Comparison of ENCODE assay signal across 10 cellular contexts in the genomic region with DNA sequence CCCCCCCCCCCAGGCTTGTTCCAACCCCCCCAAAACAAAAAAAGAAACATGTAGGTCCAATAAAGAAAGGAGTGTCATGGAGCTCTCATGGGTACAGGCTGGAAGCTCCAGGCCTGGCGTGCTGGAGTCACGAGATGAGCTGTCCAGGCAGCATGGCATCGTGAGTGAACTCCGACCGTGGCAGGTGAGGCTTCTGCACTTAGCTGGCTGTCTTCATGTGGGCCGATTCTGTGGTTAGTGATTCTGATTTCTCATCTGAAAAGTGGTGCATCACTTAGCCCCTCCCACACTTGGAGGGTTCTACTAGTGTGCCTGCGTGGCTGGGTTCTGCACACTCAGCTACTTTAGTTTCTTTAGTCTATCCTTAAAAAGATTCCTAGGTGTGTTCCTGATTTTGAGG.
DNase-seq lines count a peak whose midpoint lies in the region; ATAC-seq and TF ChIP-seq lines count a peak whose summit lies in the region.
"Had no signal": no experiment of that assay in that cellular context is flagged by ENCODE, and none has a peak within 500 bp of the region (broad histone marks: within the 10 kb centered on the region; RNA-seq: fewer than 3 reads in every experiment).

No MANE protein-coding gene starts in this region.

- no peak for TF ChIP-seq CTCF in OCI-LY1 (IDR thresholded peaks at IDR 0.05; ENCODE audit: low read length)

- H3K79me2 ChIP-seq in OCI-LY1 (ENCODE audit: insufficient read depth, low read length): peaks cover 51% of the 10 kb centered on the region
- H3K79me2 ChIP-seq in trophoblast cell (ENCODE audit: control insufficient read depth, insufficient read depth, low read length, poor library complexity): no peaks in the 10 kb centered on the region

- H3K27me3 Mint-ChIP-seq in activated naive CD4-positive, alpha-beta T cell treated with anti-CD3 and anti-CD28 coated beads, Interleukin-2, amount 10 ng/mL, durations not matched to agents 7 days and 5 days: peaks cover 4% of the 10 kb centered on the region

- H3K27ac ChIP-seq in OCI-LY1 (ENCODE audit: low read depth, low read length, poor library complexity, severe bottlenecking) (peak overlapping the region; percentile 28), trophoblast cell (ENCODE audit: low read depth, low read length) (no peak overlapping the region)

- H3K79me1 ChIP-seq in trophoblast cell (ENCODE audit: low read length): no peaks in the 10 kb centered on the region

- peaks cover 63% of the 10 kb centered on the region for H3K4me1 Mint-ChIP-seq in activated naive CD4-positive, alpha-beta T cell treated with anti-CD3 and anti-CD28 coated beads, Interleukin-2, amount 10 ng/mL, durations not matched to agents 7 days and 5 days

- H2AFZ ChIP-seq in OCI-LY1 (ENCODE audit: low read length) (no peak overlapping the region), trophoblast cell (ENCODE audit: insufficient read depth, low read length, poor library complexity) (no peak overlapping the region)

- H3K4me2 ChIP-seq in OCI-LY1 (ENCODE audit: low read length): peak overlapping the region; percentile 11; the same call in 1 of the 2 replicates
- no peak overlapping the region for H3K4me2 ChIP-seq in trophoblast cell (ENCODE audit: low read length)

- no peak overlapping the region for H2BK12ac ChIP-seq in trophoblast cell (ENCODE audit: low read length)

- H4K20me1 ChIP-seq in OCI-LY1 (ENCODE audit: insufficient read depth, low read length): no peaks in the 10 kb centered on the region

- no peak overlapping the region for H4K8ac ChIP-seq in trophoblast cell (ENCODE audit: low read depth, low read length)

- no peak overlapping the region for H4K12ac ChIP-seq in trophoblast cell (ENCODE audit: low read depth, low read length)

- H3K36me3 Mint-ChIP-seq in activated naive CD4-positive, alpha-beta T cell treated with anti-CD3 and anti-CD28 coated beads, Interleukin-2, amount 10 ng/mL, durations not matched to agents 7 days and 5 days: peaks cover 26% of the 10 kb centered on the region

- no peak overlapping the region for H3K27ac Mint-ChIP-seq in activated naive CD4-positive, alpha-beta T cell treated with anti-CD3 and anti-CD28 coated beads, Interleukin-2, amount 10 ng/mL, durations not matched to agents 7 days and 5 days

- no CpG with 5 or more reads among the region's 7 CpGs for WGBS in trophoblast cell (ENCODE audit: extremely low coverage, insufficient coverage, insufficient read length)

- no peaks in the 10 kb centered on the region for H3F3A ChIP-seq in OCI-LY1 (ENCODE audit: insufficient read depth, low read length)

- CTCF ChIA-PET in activated naive CD4-positive, alpha-beta T cell treated with anti-CD3 and anti-CD28 coated beads, Interleukin-2, amount 10 ng/mL, durations not matched to agents 7 days and 5 days (lab: Charles Lee): interaction anchor here (0.7 to 1.9 kb wide), 5 partner anchors 9 to 284 kb away, joined by 3 to 6 read pairs (median 3); no protein-coding TSS in a partner anchor

- H2BK5ac ChIP-seq in trophoblast cell (ENCODE audit: low read depth, low read length, poor library complexity): no peak overlapping the region

- peak; percentile 58 for ATAC-seq in GM21367 (IDR thresholded peaks at IDR 0.05; ENCODE audit: unreplicated experiment)

- H3K4me3 ChIP-seq in OCI-LY1 (ENCODE audit: low read depth, low read length, poor library complexity, severe bottlenecking) (no peak overlapping the region), trophoblast cell (ENCODE audit: low read depth, low read length) (no peak overlapping the region)
- H3K4me3 ChIP-seq: tibial nerve had no signal

- H3K14ac ChIP-seq in trophoblast cell (ENCODE audit: low read length): no peak overlapping the region

- peak; percentile 55 for DNase-seq in activated naive CD4-positive, alpha-beta T cell treated with anti-CD3 and anti-CD28 coated beads, Interleukin-2, amount 10 ng/mL, durations not matched to agents 7 days and 5 days
- DNase-seq in stimulated activated CD8-positive, alpha-beta memory T cell treated with anti-CD3 and anti-CD28 coated beads, Interleukin-12 subunit alpha, Interleukin-12 subunit beta, amount 100 ng/mL, for 4 hours (ENCODE audit: low read depth): peak; percentile 33
- DNase-seq in amygdala (lab: John Stamatoyannopoulos, UW) (no peak), trophoblast cell (no peak), Ammon's horn (ENCODE audit: low spot score) (no peak), hypothalamus (lab: John Stamatoyannopoulos, UW) (no peak)
- DNase-seq: NCI-H446 had no signal

- peaks cover 4% of the 10 kb centered on the region for H3K9me3 Mint-ChIP-seq in activated naive CD4-positive, alpha-beta T cell treated with anti-CD3 and anti-CD28 coated beads, Interleukin-2, amount 10 ng/mL, durations not matched to agents 7 days and 5 days

- H3K23ac ChIP-seq in trophoblast cell (ENCODE audit: low read length): no peak overlapping the region

- H3K4me1 ChIP-seq in OCI-LY1 (ENCODE audit: insufficient read depth, low read length, severe bottlenecking): peaks cover 64% of the 10 kb centered on the region
- H3K4me1 ChIP-seq in trophoblast cell (ENCODE audit: control insufficient read depth in 1 of 2, insufficient read depth in 2 of 2, low read length in 2 of 2): peaks cover 3 to 6% of the 10 kb centered on the region in 2 experiments

- no peak overlapping the region for H2BK120ac ChIP-seq in trophoblast cell (ENCODE audit: insufficient read depth, low read length, poor library complexity)

- H3K4me3 Mint-ChIP-seq in activated naive CD4-positive, alpha-beta T cell treated with anti-CD3 and anti-CD28 coated beads, Interleukin-2, amount 10 ng/mL, durations not matched to agents 7 days and 5 days: no peak overlapping the region

- H3K27me3 ChIP-seq in OCI-LY1 (ENCODE audit: insufficient read depth, low read length): no peaks in the 10 kb centered on the region
- no peaks in the 10 kb centered on the region for H3K27me3 ChIP-seq in trophoblast cell (ENCODE audit: insufficient read depth, low read length)
- H3K27me3 ChIP-seq: tibial nerve had no signal

- no peaks in the 10 kb centered on the region for H3K9me3 ChIP-seq in OCI-LY1 (ENCODE audit: low read length)
- peaks cover 5% of the 10 kb centered on the region for H3K9me3 ChIP-seq in trophoblast cell (ENCODE audit: insufficient read depth, low read depth, low read length)
- H3K9me3 ChIP-seq: tibial nerve had no signal

- H3K9me2 ChIP-seq in OCI-LY1 (ENCODE audit: low read depth, low read length): no peaks in the 10 kb centered on the region

- H3K9ac ChIP-seq in OCI-LY1 (ENCODE audit: low read length) (no peak overlapping the region; the same call in 1 of the 2 replicates), trophoblast cell (ENCODE audit: low read length) (no peak overlapping the region)

- peaks cover 12% of the 10 kb centered on the region for H3K36me3 ChIP-seq in OCI-LY1 (ENCODE audit: insufficient read depth, low read length)
- H3K36me3 ChIP-seq in trophoblast cell (ENCODE audit: control insufficient read depth in 1 of 2, insufficient read depth in 2 of 2, low read length in 2 of 2): peaks cover 3 to 4% of the 10 kb centered on the region in 2 experiments
- H3K36me3 ChIP-seq: tibial nerve had no signal

- H2AK5ac ChIP-seq in trophoblast cell (ENCODE audit: low read length): no peak overlapping the region

- no peak overlapping the region for H3K4ac ChIP-seq in trophoblast cell (ENCODE audit: low read depth, low read length)

- H4K91ac ChIP-seq in trophoblast cell (ENCODE audit: low read depth, low read length): no peak overlapping the region

- no peak overlapping the region for H3K18ac ChIP-seq in trophoblast cell (ENCODE audit: low read length)

Comparison
In these comparisons a context has a peak if more than half of its experiments do, and no peak if none do; other contexts are left out.
1. DNase-seq: peak in activated naive CD4-positive, alpha-beta T cell treated with anti-CD3 and anti-CD28 coated beads, Interleukin-2, amount 10 ng/mL, durations not matched to agents 7 days and 5 days (single experiment) and stimulated activated CD8-positive, alpha-beta memory T cell treated with anti-CD3 and anti-CD28 coated beads, Interleukin-12 subunit alpha, Interleukin-12 subunit beta, amount 100 ng/mL, for 4 hours (single experiment); none in amygdala (0 of 56), trophoblast cell (0 of 2), Ammon's horn (single experiment) and hypothalamus (0 of 51).